ENCODE assay signal across 15 cellular contexts in the genomic region with DNA sequence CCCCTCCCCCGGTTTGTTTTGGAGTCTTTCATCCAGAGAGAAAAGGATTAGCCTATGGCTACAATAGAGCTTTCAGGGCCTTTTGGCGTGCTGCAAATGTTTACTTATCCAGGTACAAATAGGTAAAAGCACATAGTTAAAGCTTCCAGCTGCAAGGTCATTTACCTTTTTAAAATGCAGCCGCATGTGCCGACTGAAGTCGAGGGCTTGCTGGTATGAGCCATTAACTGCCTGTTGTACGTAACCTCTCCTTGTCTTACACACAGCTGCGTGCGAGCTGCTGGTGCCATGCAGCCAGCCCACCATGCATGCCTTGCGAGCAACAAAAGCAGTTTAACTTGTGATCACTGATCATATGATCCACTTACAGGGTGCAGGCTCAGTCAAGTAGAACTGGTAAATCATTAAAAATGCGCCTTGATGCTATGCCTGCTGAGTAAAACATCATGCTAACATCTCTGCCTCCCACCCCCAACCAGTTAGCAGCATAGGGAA.
DNase-seq lines count a peak whose midpoint lies in the region; ATAC-seq, FAIRE-seq and TF ChIP-seq lines count a peak whose summit lies in the region.
"Had no signal": no experiment of that assay in that cellular context is flagged by ENCODE, and none has a peak within 500 bp of the region (broad histone marks: within the 10 kb centered on the region; RNA-seq: fewer than 3 reads in every experiment).

No MANE protein-coding gene starts in this region.

- TF ChIP-seq EP300 in GM12878 (IDR thresholded peaks at IDR 0.05; ENCODE audit: borderline replicate concordance in 1 of 2, control insufficient read depth in 1 of 2, low read depth in 2 of 2, low read length in 2 of 2) = no peak

- H3K4me1 ChIP-seq in GM12878 (ENCODE audit: control insufficient read depth, insufficient read depth, low read length) (no peaks in the 10 kb centered on the region), mesendoderm (ENCODE audit: control insufficient read depth, low read depth, low read length) (peaks cover 2% of the 10 kb centered on the region)

- POLR2A ChIA-PET in GM12878 (lab: Charles Lee) = no interaction called here

- H3K4me3 ChIP-seq in GM12878 (no peak overlapping the region), mesendoderm (ENCODE audit: low read length) (no peak overlapping the region)

- peak overlapping the region; percentile 92 for H3K18ac ChIP-seq in mesendoderm (ENCODE audit: low read length)

- H4K5ac ChIP-seq in mesendoderm (ENCODE audit: low read length) = no peak overlapping the region

- H3K9ac ChIP-seq in GM12878 (ENCODE audit: control insufficient read depth, insufficient read depth, low read length) (no peak overlapping the region), mesendoderm (ENCODE audit: low read length) (no peak overlapping the region)

- no TSS peak for BruUV-seq in GM12878 (replicated peaks; lab: Mats Ljungman, UMichigan)

- H3K36me3 ChIP-seq in GM12878 (ENCODE audit: control insufficient read depth in 2 of 2, insufficient read depth in 2 of 2, low read length in 1 of 2) = no peaks in the 10 kb centered on the region
- H3K36me3 ChIP-seq in mesendoderm (ENCODE audit: control insufficient read depth, insufficient read depth, low read length) = no peaks in the 10 kb centered on the region
- H3K36me3 ChIP-seq: neutrophil had no signal

- no peak for FAIRE-seq in GM12878 (lab: Jason Lieb, UNC)
- FAIRE-seq: keratinocyte had no signal

- H3K79me2 ChIP-seq in GM12878 (ENCODE audit: control insufficient read depth, insufficient read depth, low read length) (no peaks in the 10 kb centered on the region), mesendoderm (ENCODE audit: control insufficient read depth, insufficient read depth, low read length) (no peaks in the 10 kb centered on the region)

- H3K56ac ChIP-seq in mesendoderm (ENCODE audit: low read length) = peak overlapping the region; percentile 12

- RAD21 ChIA-PET in GM12878 (lab: Charles Lee; ENCODE audit: unreplicated experiment) = no interaction called here

- H3K27ac ChIP-seq in GM12878 (ENCODE audit: control insufficient read depth, insufficient read depth) (no peak overlapping the region), mesendoderm (ENCODE audit: low read depth, low read length) (no peak overlapping the region)
- H3K27ac ChIP-seq: neutrophil had no signal

- H2BK5ac ChIP-seq in mesendoderm (ENCODE audit: low read length) = no peak overlapping the region

- ATAC-seq in GM12878 = peak; percentile 61
- ATAC-seq in HG02970 (IDR thresholded peaks at IDR 0.05; ENCODE audit: low FRiP score, unreplicated experiment) = no peak
- ATAC-seq in HG03045 (IDR thresholded peaks at IDR 0.05; ENCODE audit: unreplicated experiment) = no peak
- no peak for ATAC-seq in HG03095 (IDR thresholded peaks at IDR 0.05; ENCODE audit: unreplicated experiment)

- in situ Hi-C loops in GM12878 (cut with MboI) = no loop called here

- H2BK15ac ChIP-seq in mesendoderm (replicated peaks; ENCODE audit: low read depth) = no peak overlapping the region

- no peak overlapping the region for H4K8ac ChIP-seq in mesendoderm (ENCODE audit: low read depth, low read length)

- H3K9me3 ChIP-seq in GM12878 (replicated peaks; ENCODE audit: control insufficient read depth, insufficient read depth, low read length) = no peaks in the 10 kb centered on the region
- H3K9me3 ChIP-seq: neutrophil had no signal

- no peak overlapping the region for H3K23ac ChIP-seq in mesendoderm (ENCODE audit: low read length)

- CTCF ChIA-PET in GM12878 (lab: Yijun Ruan, JAX) = interaction anchor here (0.9 to 1.2 kb wide), 3 partner anchors 14 to 210 kb away, joined by 3 read pairs; no protein-coding TSS in a partner anchor

- no peak for TF ChIP-seq POLR2A in GM12878 (IDR thresholded peaks at IDR 0.05; ENCODE audit: low read depth, low read length)

- intact Hi-C loops in GM12878 (cut with micrococcal nuclease; ENCODE audit: unreplicated experiment) = no loop called here

- H3K4me2 ChIP-seq in GM12878 (ENCODE audit: control insufficient read depth, insufficient read depth) (no peak overlapping the region), mesendoderm (ENCODE audit: low read length) (no peak overlapping the region)

- H3K27me3 ChIP-seq in GM12878 (replicated peaks in 1 of 2; ENCODE audit: control insufficient read depth in 2 of 2, insufficient read depth in 2 of 2, low read length in 1 of 2) = no peaks in the 10 kb centered on the region
- H3K27me3 ChIP-seq in mesendoderm (ENCODE audit: insufficient read depth, low read length, poor library complexity) = no peaks in the 10 kb centered on the region
- H3K27me3 ChIP-seq: neutrophil had no signal

- no peak overlapping the region for H3K4ac ChIP-seq in mesendoderm (ENCODE audit: low read depth, low read length)

- WGBS in GM12878 (ENCODE audit: insufficient coverage, insufficient replicate concordance, low lambda C conversion rate, missing lambda C conversion rate) = 42% methylated on average over 10 of the region's 10 CpGs
- WGBS in mesendoderm (ENCODE audit: extremely low coverage, insufficient coverage, low lambda C conversion rate) = no CpG with 5 or more reads among the region's 10 CpGs

- no peak overlapping the region for H2AFZ ChIP-seq in GM12878 (ENCODE audit: control insufficient read depth, low read depth, low read length)

- no peaks in the 10 kb centered on the region for H3K79me1 ChIP-seq in mesendoderm (ENCODE audit: low read length)

- peak; percentile 98 for DNase-seq in DMS153 (lab: John Stamatoyannopoulos, UW)
- peak; percentile 77 for DNase-seq in NCI-H187 treated with DMSO at 0.1 percent for 48 hours (lab: John Stamatoyannopoulos, UW)
- DNase-seq in GM12878 (ENCODE audit: low read depth, low spot score) = no peak
- DNase-seq in mesendoderm = no peak
- DNase-seq in NCI-H2171 treated with DMSO at 0.1 percent for 48 hours (lab: John Stamatoyannopoulos, UW) = no peak
- DNase-seq: activated CD8-positive, alpha-beta memory T cell treated with anti-CD3 and anti-CD28 coated beads, Interleukin-2, amount 50 U/mL, for 48 hours; dermis blood vessel endothelial cell; DND-41; HFFc6; IMR-90 had no signal

- TF ChIP-seq CTCF in GM12878 (IDR thresholded peaks at IDR 0.05 in 2 of 3, conservative IDR thresholded peaks at IDR 0.05 in 1 of 3; ENCODE audit: control insufficient read depth in 2 of 3, extremely low read depth in 1 of 3, insufficient read depth in 1 of 3, low read depth in 3 of 3, low read length in 3 of 3) = no peak

- H2AK5ac ChIP-seq in mesendoderm (ENCODE audit: low read length) = no peak overlapping the region

- SMC1A ChIA-PET in GM12878 (lab: Charles Lee; ENCODE audit: uncharacterized antibody, unreplicated experiment) = interaction anchor here (0.8 to 2.1 kb wide), 5 partner anchors 16 to 260 kb away, joined by 3 to 4 read pairs (median 3); no protein-coding TSS in a partner anchor

- H4K20me1 ChIP-seq in GM12878 (ENCODE audit: control insufficient read depth, insufficient read depth) = no peaks in the 10 kb centered on the region

- H2BK120ac ChIP-seq in mesendoderm (ENCODE audit: low read depth, low read length) = no peak overlapping the region

- TF ChIP-seq RAD21 in GM12878 (IDR thresholded peaks at IDR 0.05; ENCODE audit: insufficient read depth, low read depth, low read length) = no peak

TF ChIP-seq in GM12878, 131 proteins besides CTCF, POLR2A, EP300 and RAD21:
- TF ChIP-seq PAX8 (IDR thresholded peaks at IDR 0.05) (no peak), SRF (IDR thresholded peaks at IDR 0.05; ENCODE audit: low read depth in 2 of 2, low read length in 2 of 2) (no peak), CHD2 (IDR thresholded peaks at IDR 0.05; ENCODE audit: borderline replicate concordance, low read depth, low read length) (0 out of 2 replicates have a peak, but pooled peaks have one; percentile 17), KDM1A (IDR thresholded peaks at IDR 0.05; ENCODE audit: borderline replicate concordance) (no peak)
- TF ChIP-seq, protein P1, sequence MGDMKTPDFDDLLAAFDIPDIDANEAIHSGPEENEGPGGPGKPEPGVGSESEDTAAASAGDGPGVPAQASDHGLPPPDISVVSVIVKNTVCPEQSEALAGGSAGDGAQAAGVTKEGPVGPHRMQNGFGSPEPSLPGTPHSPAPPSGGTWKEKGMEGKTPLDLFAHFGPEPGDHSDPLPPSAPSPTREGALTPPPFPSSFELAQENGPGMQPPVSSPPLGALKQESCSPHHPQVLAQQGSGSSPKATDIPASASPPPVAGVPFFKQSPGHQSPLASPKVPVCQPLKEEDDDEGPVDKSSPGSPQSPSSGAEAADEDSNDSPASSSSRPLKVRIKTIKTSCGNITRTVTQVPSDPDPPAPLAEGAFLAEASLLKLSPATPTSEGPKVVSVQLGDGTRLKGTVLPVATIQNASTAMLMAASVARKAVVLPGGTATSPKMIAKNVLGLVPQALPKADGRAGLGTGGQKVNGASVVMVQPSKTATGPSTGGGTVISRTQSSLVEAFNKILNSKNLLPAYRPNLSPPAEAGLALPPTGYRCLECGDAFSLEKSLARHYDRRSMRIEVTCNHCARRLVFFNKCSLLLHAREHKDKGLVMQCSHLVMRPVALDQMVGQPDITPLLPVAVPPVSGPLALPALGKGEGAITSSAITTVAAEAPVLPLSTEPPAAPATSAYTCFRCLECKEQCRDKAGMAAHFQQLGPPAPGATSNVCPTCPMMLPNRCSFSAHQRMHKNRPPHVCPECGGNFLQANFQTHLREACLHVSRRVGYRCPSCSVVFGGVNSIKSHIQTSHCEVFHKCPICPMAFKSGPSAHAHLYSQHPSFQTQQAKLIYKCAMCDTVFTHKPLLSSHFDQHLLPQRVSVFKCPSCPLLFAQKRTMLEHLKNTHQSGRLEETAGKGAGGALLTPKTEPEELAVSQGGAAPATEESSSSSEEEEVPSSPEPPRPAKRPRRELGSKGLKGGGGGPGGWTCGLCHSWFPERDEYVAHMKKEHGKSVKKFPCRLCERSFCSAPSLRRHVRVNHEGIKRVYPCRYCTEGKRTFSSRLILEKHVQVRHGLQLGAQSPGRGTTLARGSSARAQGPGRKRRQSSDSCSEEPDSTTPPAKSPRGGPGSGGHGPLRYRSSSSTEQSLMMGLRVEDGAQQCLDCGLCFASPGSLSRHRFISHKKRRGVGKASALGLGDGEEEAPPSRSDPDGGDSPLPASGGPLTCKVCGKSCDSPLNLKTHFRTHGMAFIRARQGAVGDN (IDR thresholded peaks at IDR 0.05) = peak; percentile 45; the same call in 1 of the 2 replicates

Comparison
In these comparisons a context has a peak if more than half of its experiments do, and no peak if none do; other contexts are left out.
1. DNase-seq: peak in DMS153 (single experiment) and NCI-H187 treated with DMSO at 0.1 percent for 48 hours (single experiment); none in GM12878 (single experiment), mesendoderm (single experiment) and NCI-H2171 treated with DMSO at 0.1 percent for 48 hours (single experiment).